8 cellular contexts compared by ENCODE assay signal in genomic region chr14:71538949-71539659, GRCh38.
DNase-seq lines count a peak whose midpoint lies in the region; TF ChIP-seq lines count a peak whose summit lies in the region.
"Had no signal": no experiment of that assay in that cellular context is flagged by ENCODE, and none has a peak within 500 bp of the region (broad histone marks: within the 10 kb centered on the region; RNA-seq: fewer than 3 reads in every experiment).

No MANE protein-coding gene starts in this region.

- intact Hi-C loops in spleen (cut with DNase I; ENCODE audit: low total_unique reads), result loop anchor here (10.0 kb wide), 1 partner anchor 214 kb away; the partner anchor contains the start of gene SIPA1L1

- H3K27ac ChIP-seq in spleen, result peak overlapping the region; percentile 11 to 79 (median 67)

- WGBS in spleen, 5 donors, result 50 to 69% (median 58%) methylated on average over 4 of the region's 4 CpGs

- TF ChIP-seq CTCF in foreskin fibroblast (IDR thresholded peaks at IDR 0.05; ENCODE audit: low read depth, low read length) (no peak), spleen (IDR thresholded peaks at IDR 0.05 in 8 of 11, conservative IDR thresholded peaks at IDR 0.05 in 3 of 11) (no peak)

- no peak for TF ChIP-seq POLR2A in spleen (IDR thresholded peaks at IDR 0.05)

- peaks cover 14 to 77% (median 51%) of the 10 kb centered on the region in 6 donors for H3K4me1 ChIP-seq in spleen

- peak; percentile 37 for DNase-seq in HCEC 1CT
- peak; percentile 33 for DNase-seq in amniotic epithelial cell (ENCODE audit: low read depth)
- peak; percentile 32 to 67 for DNase-seq in foreskin fibroblast
- DNase-seq in spleen, result no peak
- no peak for DNase-seq in NCI-H748 treated with DMSO at 0.1 percent for 48 hours (lab: John Stamatoyannopoulos, UW)
- DNase-seq in kidney glomerular epithelial cell (lab: John Stamatoyannopoulos, UW), result no peak
- no peak for DNase-seq in NCI-H748 (lab: John Stamatoyannopoulos, UW; ENCODE audit: unreplicated experiment)
- DNase-seq: COR-L47 had no signal

- H3K36me3 ChIP-seq in spleen, result no peaks in the 10 kb centered on the region

- H3K9me3 ChIP-seq in spleen, result no peaks in the 10 kb centered on the region

- no peaks in the 10 kb centered on the region for H3K27me3 ChIP-seq in spleen (replicated peaks in 1 of 7)

- no peak overlapping the region for H3K4me3 ChIP-seq in foreskin fibroblast (ENCODE audit: low read depth in 1 of 2, low read length in 2 of 2)
- no peak overlapping the region for H3K4me3 ChIP-seq in spleen

Comparison
In these comparisons a context has a peak if more than half of its experiments do, and no peak if none do; other contexts are left out.
1. DNase-seq: peak in HCEC 1CT (single experiment), amniotic epithelial cell (single experiment) and foreskin fibroblast (2 of 2); none in spleen (single experiment), NCI-H748 treated with DMSO at 0.1 percent for 48 hours (single experiment), kidney glomerular epithelial cell (single experiment) and NCI-H748 (single experiment).